In the genomic region with DNA sequence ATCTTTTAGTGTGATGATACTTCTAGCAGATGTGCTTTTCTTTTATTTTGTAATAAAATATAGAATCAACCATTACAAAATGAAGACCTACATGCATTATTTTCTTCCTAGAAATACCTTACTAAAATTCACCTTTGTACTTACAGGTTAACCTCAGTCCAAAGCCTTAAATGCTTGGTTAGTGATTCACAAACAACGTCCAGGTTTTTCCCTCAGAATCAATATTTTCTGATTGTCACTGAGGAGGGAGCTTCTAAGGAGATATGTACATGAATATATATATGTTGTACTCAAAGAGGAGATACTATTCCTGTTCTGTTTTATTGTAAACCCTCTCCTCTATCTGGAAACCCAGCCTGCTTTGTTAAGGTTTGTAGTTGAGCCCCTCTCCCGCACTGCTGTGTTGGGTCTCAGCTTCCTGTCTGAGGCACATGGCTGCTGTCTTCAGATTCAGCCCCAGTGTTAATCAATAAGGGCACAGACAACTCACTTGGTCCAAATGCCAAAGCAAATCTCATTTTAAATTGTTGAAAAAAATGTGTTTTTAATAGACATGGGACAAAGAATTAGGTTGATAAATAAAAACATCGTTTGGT, we compare ENCODE assay signal across 1 cellular context.
TF ChIP-seq lines count a peak whose summit lies in the region.

No MANE protein-coding gene starts in this region.

TF ChIP-seq in HepG2, 621 proteins besides CTCF, POLR2A, EP300 and RAD21:
- TF ChIP-seq HNF4A (CRISPR knock-in tag; IDR thresholded peaks at IDR 0.05), result peak; percentile 65
- peak; percentile 67; the same call in 1 of the 2 replicates for TF ChIP-seq NFIC (IDR thresholded peaks at IDR 0.05; ENCODE audit: low read length)
- peak; percentile 24; the same call in 1 of the 2 replicates for TF ChIP-seq POGZ (CRISPR knock-in tag; IDR thresholded peaks at IDR 0.05)
- no peak for TF ChIP-seq ZNF143 (CRISPR knock-in tag; IDR thresholded peaks at IDR 0.05)
- no peak for TF ChIP-seq ZNF225 (CRISPR knock-in tag; IDR thresholded peaks at IDR 0.05)
- TF ChIP-seq, protein P1, sequence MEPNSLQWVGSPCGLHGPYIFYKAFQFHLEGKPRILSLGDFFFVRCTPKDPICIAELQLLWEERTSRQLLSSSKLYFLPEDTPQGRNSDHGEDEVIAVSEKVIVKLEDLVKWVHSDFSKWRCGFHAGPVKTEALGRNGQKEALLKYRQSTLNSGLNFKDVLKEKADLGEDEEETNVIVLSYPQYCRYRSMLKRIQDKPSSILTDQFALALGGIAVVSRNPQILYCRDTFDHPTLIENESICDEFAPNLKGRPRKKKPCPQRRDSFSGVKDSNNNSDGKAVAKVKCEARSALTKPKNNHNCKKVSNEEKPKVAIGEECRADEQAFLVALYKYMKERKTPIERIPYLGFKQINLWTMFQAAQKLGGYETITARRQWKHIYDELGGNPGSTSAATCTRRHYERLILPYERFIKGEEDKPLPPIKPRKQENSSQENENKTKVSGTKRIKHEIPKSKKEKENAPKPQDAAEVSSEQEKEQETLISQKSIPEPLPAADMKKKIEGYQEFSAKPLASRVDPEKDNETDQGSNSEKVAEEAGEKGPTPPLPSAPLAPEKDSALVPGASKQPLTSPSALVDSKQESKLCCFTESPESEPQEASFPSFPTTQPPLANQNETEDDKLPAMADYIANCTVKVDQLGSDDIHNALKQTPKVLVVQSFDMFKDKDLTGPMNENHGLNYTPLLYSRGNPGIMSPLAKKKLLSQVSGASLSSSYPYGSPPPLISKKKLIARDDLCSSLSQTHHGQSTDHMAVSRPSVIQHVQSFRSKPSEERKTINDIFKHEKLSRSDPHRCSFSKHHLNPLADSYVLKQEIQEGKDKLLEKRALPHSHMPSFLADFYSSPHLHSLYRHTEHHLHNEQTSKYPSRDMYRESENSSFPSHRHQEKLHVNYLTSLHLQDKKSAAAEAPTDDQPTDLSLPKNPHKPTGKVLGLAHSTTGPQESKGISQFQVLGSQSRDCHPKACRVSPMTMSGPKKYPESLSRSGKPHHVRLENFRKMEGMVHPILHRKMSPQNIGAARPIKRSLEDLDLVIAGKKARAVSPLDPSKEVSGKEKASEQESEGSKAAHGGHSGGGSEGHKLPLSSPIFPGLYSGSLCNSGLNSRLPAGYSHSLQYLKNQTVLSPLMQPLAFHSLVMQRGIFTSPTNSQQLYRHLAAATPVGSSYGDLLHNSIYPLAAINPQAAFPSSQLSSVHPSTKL (CRISPR knock-in tag; IDR thresholded peaks at IDR 0.05), result peak; percentile 61
- peak; percentile 16 for TF ChIP-seq TEAD3 (CRISPR knock-in tag; optimal IDR thresholded peaks at IDR 0.05; ENCODE audit: borderline replicate concordance)
- TF ChIP-seq BCL6 (CRISPR knock-in tag; IDR thresholded peaks at IDR 0.05), result peak; percentile 93
- no peak for TF ChIP-seq SOX13 (IDR thresholded peaks at IDR 0.05)
- TF ChIP-seq SOX13 (CRISPR knock-in tag; conservative IDR thresholded peaks at IDR 0.05 in 1 of 2, IDR thresholded peaks at IDR 0.05 in 1 of 2), result 0 out of 4 replicates have a peak, but pooled peaks of 1 of the 2 experiments have one; percentile 16
- TF ChIP-seq SOX6 (IDR thresholded peaks at IDR 0.05), result no peak
- 0 out of 2 replicates have a peak, but pooled peaks have one; percentile 28 for TF ChIP-seq SOX6 (CRISPR knock-in tag; IDR thresholded peaks at IDR 0.05)
- 0 out of 2 replicates have a peak, but pooled peaks have one; percentile 34 for TF ChIP-seq PPARG (CRISPR knock-in tag; conservative IDR thresholded peaks at IDR 0.05)
- peak; percentile 25; the same call in 1 of the 2 replicates for TF ChIP-seq NR2F6 (IDR thresholded peaks at IDR 0.05)
- TF ChIP-seq NR2F6 (CRISPR knock-in tag; IDR thresholded peaks at IDR 0.05), result 0 out of 2 replicates have a peak, but pooled peaks have one; percentile 18
- TF ChIP-seq, protein P2, sequence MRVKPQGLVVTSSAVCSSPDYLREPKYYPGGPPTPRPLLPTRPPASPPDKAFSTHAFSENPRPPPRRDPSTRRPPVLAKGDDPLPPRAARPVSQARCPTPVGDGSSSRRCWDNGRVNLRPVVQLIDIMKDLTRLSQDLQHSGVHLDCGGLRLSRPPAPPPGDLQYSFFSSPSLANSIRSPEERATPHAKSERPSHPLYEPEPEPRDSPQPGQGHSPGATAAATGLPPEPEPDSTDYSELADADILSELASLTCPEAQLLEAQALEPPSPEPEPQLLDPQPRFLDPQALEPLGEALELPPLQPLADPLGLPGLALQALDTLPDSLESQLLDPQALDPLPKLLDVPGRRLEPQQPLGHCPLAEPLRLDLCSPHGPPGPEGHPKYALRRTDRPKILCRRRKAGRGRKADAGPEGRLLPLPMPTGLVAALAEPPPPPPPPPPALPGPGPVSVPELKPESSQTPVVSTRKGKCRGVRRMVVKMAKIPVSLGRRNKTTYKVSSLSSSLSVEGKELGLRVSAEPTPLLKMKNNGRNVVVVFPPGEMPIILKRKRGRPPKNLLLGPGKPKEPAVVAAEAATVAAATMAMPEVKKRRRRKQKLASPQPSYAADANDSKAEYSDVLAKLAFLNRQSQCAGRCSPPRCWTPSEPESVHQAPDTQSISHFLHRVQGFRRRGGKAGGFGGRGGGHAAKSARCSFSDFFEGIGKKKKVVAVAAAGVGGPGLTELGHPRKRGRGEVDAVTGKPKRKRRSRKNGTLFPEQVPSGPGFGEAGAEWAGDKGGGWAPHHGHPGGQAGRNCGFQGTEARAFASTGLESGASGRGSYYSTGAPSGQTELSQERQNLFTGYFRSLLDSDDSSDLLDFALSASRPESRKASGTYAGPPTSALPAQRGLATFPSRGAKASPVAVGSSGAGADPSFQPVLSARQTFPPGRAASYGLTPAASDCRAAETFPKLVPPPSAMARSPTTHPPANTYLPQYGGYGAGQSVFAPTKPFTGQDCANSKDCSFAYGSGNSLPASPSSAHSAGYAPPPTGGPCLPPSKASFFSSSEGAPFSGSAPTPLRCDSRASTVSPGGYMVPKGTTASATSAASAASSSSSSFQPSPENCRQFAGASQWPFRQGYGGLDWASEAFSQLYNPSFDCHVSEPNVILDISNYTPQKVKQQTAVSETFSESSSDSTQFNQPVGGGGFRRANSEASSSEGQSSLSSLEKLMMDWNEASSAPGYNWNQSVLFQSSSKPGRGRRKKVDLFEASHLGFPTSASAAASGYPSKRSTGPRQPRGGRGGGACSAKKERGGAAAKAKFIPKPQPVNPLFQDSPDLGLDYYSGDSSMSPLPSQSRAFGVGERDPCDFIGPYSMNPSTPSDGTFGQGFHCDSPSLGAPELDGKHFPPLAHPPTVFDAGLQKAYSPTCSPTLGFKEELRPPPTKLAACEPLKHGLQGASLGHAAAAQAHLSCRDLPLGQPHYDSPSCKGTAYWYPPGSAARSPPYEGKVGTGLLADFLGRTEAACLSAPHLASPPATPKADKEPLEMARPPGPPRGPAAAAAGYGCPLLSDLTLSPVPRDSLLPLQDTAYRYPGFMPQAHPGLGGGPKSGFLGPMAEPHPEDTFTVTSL (CRISPR knock-in tag; IDR thresholded peaks at IDR 0.05; ENCODE audit: borderline replicate concordance), result peak; percentile 80; the same call in 1 of the 2 replicates
- TF ChIP-seq SALL1 (CRISPR knock-in tag; IDR thresholded peaks at IDR 0.05), result 0 out of 2 replicates have a peak, but pooled peaks have one; percentile 21
- TF ChIP-seq, protein P3, sequence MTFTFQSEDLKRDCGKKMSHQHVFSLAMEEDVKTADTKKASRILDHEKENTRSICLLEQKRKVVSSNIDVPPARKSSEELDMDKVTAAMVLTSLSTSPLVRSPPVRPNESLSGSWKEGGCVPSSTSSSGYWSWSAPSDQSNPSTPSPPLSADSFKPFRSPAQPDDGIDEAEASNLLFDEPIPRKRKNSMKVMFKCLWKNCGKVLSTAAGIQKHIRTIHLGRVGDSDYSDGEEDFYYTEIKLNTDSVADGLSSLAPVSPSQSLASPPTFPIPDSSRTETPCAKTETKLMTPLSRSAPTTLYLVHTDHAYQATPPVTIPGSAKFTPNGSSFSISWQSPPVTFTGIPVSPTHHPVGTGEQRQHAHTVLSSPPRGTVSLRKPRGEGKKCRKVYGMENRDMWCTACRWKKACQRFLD (CRISPR knock-in tag; IDR thresholded peaks at IDR 0.05; ENCODE audit: borderline replicate concordance), result no peak
- no peak for TF ChIP-seq NFIB (CRISPR knock-in tag; IDR thresholded peaks at IDR 0.05; ENCODE audit: borderline replicate concordance)
- peak; percentile 67 for TF ChIP-seq ONECUT2 (CRISPR knock-in tag; IDR thresholded peaks at IDR 0.05)
- TF ChIP-seq ELF3 (CRISPR knock-in tag; IDR thresholded peaks at IDR 0.05), result peak; percentile 37; the same call in 1 of the 2 replicates
- TF ChIP-seq HMG20A (CRISPR knock-in tag; IDR thresholded peaks at IDR 0.05; ENCODE audit: borderline replicate concordance), result 0 out of 2 replicates have a peak, but pooled peaks have one; percentile 18
- TF ChIP-seq TBX2 (CRISPR knock-in tag; IDR thresholded peaks at IDR 0.05; ENCODE audit: borderline replicate concordance), result no peak
- TF ChIP-seq GATAD2A (CRISPR knock-in tag; IDR thresholded peaks at IDR 0.05), result peak; percentile 44
- peak; percentile 36 for TF ChIP-seq CREM (IDR thresholded peaks at IDR 0.05)
- TF ChIP-seq CREM (CRISPR knock-in tag; IDR thresholded peaks at IDR 0.05), result no peak
- TF ChIP-seq, protein P4, sequence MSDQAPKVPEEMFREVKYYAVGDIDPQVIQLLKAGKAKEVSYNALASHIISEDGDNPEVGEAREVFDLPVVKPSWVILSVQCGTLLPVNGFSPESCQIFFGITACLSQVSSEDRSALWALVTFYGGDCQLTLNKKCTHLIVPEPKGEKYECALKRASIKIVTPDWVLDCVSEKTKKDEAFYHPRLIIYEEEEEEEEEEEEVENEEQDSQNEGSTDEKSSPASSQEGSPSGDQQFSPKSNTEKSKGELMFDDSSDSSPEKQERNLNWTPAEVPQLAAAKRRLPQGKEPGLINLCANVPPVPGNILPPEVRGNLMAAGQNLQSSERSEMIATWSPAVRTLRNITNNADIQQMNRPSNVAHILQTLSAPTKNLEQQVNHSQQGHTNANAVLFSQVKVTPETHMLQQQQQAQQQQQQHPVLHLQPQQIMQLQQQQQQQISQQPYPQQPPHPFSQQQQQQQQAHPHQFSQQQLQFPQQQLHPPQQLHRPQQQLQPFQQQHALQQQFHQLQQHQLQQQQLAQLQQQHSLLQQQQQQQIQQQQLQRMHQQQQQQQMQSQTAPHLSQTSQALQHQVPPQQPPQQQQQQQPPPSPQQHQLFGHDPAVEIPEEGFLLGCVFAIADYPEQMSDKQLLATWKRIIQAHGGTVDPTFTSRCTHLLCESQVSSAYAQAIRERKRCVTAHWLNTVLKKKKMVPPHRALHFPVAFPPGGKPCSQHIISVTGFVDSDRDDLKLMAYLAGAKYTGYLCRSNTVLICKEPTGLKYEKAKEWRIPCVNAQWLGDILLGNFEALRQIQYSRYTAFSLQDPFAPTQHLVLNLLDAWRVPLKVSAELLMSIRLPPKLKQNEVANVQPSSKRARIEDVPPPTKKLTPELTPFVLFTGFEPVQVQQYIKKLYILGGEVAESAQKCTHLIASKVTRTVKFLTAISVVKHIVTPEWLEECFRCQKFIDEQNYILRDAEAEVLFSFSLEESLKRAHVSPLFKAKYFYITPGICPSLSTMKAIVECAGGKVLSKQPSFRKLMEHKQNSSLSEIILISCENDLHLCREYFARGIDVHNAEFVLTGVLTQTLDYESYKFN (CRISPR knock-in tag; conservative IDR thresholded peaks at IDR 0.05), result peak; percentile 70
- TF ChIP-seq HNF4G (IDR thresholded peaks at IDR 0.05; ENCODE audit: borderline replicate concordance, low read depth, low read length), result peak; percentile 58
- no peak for TF ChIP-seq HNF4G (CRISPR knock-in tag; IDR thresholded peaks at IDR 0.05; ENCODE audit: borderline replicate concordance, low read depth)
- peak; percentile 39; the same call in 1 of the 2 replicates for TF ChIP-seq RXRB (CRISPR knock-in tag; IDR thresholded peaks at IDR 0.05; ENCODE audit: borderline replicate concordance)
- peak; percentile 62; the same call in 1 of the 2 replicates for TF ChIP-seq RARA (CRISPR knock-in tag; IDR thresholded peaks at IDR 0.05)
- TF ChIP-seq FLYWCH1 (CRISPR knock-in tag; IDR thresholded peaks at IDR 0.05), result no peak
